10 cellular contexts compared by ENCODE assay signal in the genomic region with DNA sequence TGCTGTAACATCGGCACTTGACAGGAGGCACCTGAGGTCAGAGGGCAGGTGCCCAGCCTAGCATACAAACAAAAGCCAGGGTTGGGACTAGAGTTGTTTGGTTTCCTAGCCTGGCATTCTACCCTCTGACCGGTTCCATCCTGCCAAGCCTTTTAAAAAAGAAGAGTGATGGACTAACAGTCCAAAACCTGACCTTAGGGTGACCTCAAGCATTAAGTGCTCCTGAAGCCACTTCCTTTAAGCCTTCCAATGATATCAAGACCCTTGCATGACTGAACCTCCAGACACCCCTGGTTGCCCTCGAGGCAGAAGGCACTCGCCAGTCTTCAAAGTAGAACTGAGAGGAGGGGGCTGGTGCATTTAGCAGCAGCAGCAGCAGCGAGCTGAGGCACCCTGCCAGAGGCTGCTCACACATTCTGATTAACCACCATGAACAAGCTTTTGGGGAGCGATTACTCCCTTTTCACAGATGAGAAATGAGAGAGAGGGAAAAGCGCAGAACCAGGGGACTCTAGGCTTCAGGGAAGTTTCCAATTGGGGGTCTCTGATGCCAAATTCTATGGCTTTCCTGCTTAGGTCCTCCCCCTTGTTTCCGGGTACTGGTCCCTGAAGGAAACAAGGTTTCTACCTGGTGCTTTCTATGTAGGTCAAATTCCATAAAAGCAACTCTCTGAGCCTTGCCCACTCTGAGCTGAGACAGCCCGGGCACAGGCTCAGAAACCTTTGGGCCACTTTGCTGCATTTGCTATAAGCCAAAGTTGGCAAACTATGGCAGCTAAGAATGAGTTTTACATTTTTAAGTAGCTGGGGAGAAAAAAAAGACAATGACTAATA. TPM values are rescaled to one million over a fixed set of nuclear protein-coding genes. Genes with fewer than 3 reads are reported as not detected.
DNase-seq lines count a peak whose midpoint lies in the region; ATAC-seq and TF ChIP-seq lines count a peak whose summit lies in the region.
"Had no signal": no experiment of that assay in that cellular context is flagged by ENCODE, and none has a peak within 500 bp of the region (broad histone marks: within the 10 kb centered on the region; RNA-seq: fewer than 3 reads in every experiment).

No MANE protein-coding gene starts in this region.

- POLR2A ChIA-PET in activated CD4-positive, alpha-beta T cell treated with anti-CD3 and anti-CD28 coated beads, Interleukin-2, amount 10 ng/mL, durations not matched to agents 7 days and 5 days (lab: Charles Lee) = no interaction called here

- no peak overlapping the region for H3K4me3 ChIP-seq in esophagus squamous epithelium

- H3K9me3 ChIP-seq in T-helper 17 cell (ENCODE audit: control insufficient read depth, low read length, poor library complexity, severe bottlenecking) (no peaks in the 10 kb centered on the region), esophagus squamous epithelium (no peaks in the 10 kb centered on the region)

- peak overlapping the region; percentile 60 to 96 (median 80) for H3K27ac ChIP-seq in esophagus squamous epithelium

- DNase-seq in activated CD4-positive, alpha-beta T cell treated with anti-CD3 and anti-CD28 coated beads, Interleukin-2, amount 10 ng/mL, durations not matched to agents 7 days and 5 days = no peak
- no peak for DNase-seq in activated CD4-positive, alpha-beta T cell treated with anti-CD3 and anti-CD28 coated beads, Interleukin-2, amount 50 U/mL, for 4 hours
- no peak for DNase-seq in T-helper 17 cell
- DNase-seq in esophagus squamous epithelium (lab: John Stamatoyannopoulos, UW) = no peak
- DNase-seq in stimulated activated naive B cell treated with anti-CD40 and anti-IgM and Interleukin-4, amounts not matched to agents 10 μg/mL and 1 μg/mL and 100 μg/mL, for 72 hours = no peak
- DNase-seq in COLO668 (lab: John Stamatoyannopoulos, UW; ENCODE audit: unreplicated experiment) = no peak
- no peak for DNase-seq in endothelial cell (ENCODE audit: low spot score)
- no peak for DNase-seq in medulla oblongata (ENCODE audit: extremely low spot score)
- DNase-seq: NCI-H1048; stimulated activated CD4-positive, alpha-beta T cell treated with anti-CD3 and anti-CD28 coated beads, Interleukin-2, amount 100 ng/mL, for 24 hours had no signal

- H3K9me3 Mint-ChIP-seq in activated CD4-positive, alpha-beta T cell treated with anti-CD3 and anti-CD28 coated beads, Interleukin-2, amount 10 ng/mL, durations not matched to agents 7 days and 5 days = no peaks in the 10 kb centered on the region
- peaks cover 0 to 2% of the 10 kb centered on the region in 2 donors for H3K9me3 Mint-ChIP-seq in stimulated activated naive B cell treated with anti-CD40 and anti-IgM and Interleukin-4, amounts not matched to agents 10 μg/mL and 1 μg/mL and 100 μg/mL, for 72 hours
- H3K9me3 Mint-ChIP-seq in endothelial cell (ENCODE audit: unreplicated experiment) = no peaks in the 10 kb centered on the region

- no peak for TF ChIP-seq CTCF in esophagus squamous epithelium (IDR thresholded peaks at IDR 0.05)
- no peak for TF ChIP-seq CTCF in endothelial cell (IDR thresholded peaks at IDR 0.05; ENCODE audit: unreplicated experiment)

- H3K36me3 Mint-ChIP-seq in activated CD4-positive, alpha-beta T cell treated with anti-CD3 and anti-CD28 coated beads, Interleukin-2, amount 10 ng/mL, durations not matched to agents 7 days and 5 days (ENCODE audit: low read depth) = peaks cover 56% of the 10 kb centered on the region
- H3K36me3 Mint-ChIP-seq in T-helper 17 cell (ENCODE audit: low read depth) (peaks cover 6% of the 10 kb centered on the region), endothelial cell (ENCODE audit: low read depth, unreplicated experiment) (peaks cover 41% of the 10 kb centered on the region)
- peaks cover 24 to 54% of the 10 kb centered on the region in 2 donors for H3K36me3 Mint-ChIP-seq in stimulated activated naive B cell treated with anti-CD40 and anti-IgM and Interleukin-4, amounts not matched to agents 10 μg/mL and 1 μg/mL and 100 μg/mL, for 72 hours

- intact Hi-C loops in esophagus squamous epithelium (cut with DNase I) = no loop called here

- ATAC-seq in T-helper 17 cell = no peak
- ATAC-seq in stimulated activated naive B cell treated with anti-CD40 and anti-IgM and Interleukin-4, amounts not matched to agents 10 μg/mL and 1 μg/mL and 100 μg/mL, for 72 hours (replicated peaks) = peak; percentile 5 to 20

- peak overlapping the region; percentile 14 for H3K4me3 Mint-ChIP-seq in activated CD4-positive, alpha-beta T cell treated with anti-CD3 and anti-CD28 coated beads, Interleukin-2, amount 10 ng/mL, durations not matched to agents 7 days and 5 days
- H3K4me3 Mint-ChIP-seq in T-helper 17 cell = peak overlapping the region; percentile 59
- H3K4me3 Mint-ChIP-seq in stimulated activated naive B cell treated with anti-CD40 and anti-IgM and Interleukin-4, amounts not matched to agents 10 μg/mL and 1 μg/mL and 100 μg/mL, for 72 hours = peak overlapping the region; percentile 76 to 79
- H3K4me3 Mint-ChIP-seq in endothelial cell (ENCODE audit: unreplicated experiment) = no peak overlapping the region

- peaks cover 0 to 53% (median 0%) of the 10 kb centered on the region in 3 donors for H3K36me3 ChIP-seq in esophagus squamous epithelium

- H3K4me1 Mint-ChIP-seq in activated CD4-positive, alpha-beta T cell treated with anti-CD3 and anti-CD28 coated beads, Interleukin-2, amount 10 ng/mL, durations not matched to agents 7 days and 5 days = peaks cover 94% of the 10 kb centered on the region
- H3K4me1 Mint-ChIP-seq in T-helper 17 cell (peaks cover 70% of the 10 kb centered on the region), endothelial cell (ENCODE audit: unreplicated experiment) (peaks cover 61% of the 10 kb centered on the region)
- peaks cover 68 to 100% of the 10 kb centered on the region in 2 donors for H3K4me1 Mint-ChIP-seq in stimulated activated naive B cell treated with anti-CD40 and anti-IgM and Interleukin-4, amounts not matched to agents 10 μg/mL and 1 μg/mL and 100 μg/mL, for 72 hours

- peaks cover 65 to 100% (median 74%) of the 10 kb centered on the region in 3 donors for H3K4me1 ChIP-seq in esophagus squamous epithelium

- no peak for TF ChIP-seq POLR2A in esophagus squamous epithelium (IDR thresholded peaks at IDR 0.05)

- no peaks in the 10 kb centered on the region for H3K27me3 Mint-ChIP-seq in activated CD4-positive, alpha-beta T cell treated with anti-CD3 and anti-CD28 coated beads, Interleukin-2, amount 10 ng/mL, durations not matched to agents 7 days and 5 days
- no peaks in the 10 kb centered on the region for H3K27me3 Mint-ChIP-seq in T-helper 17 cell
- no peaks in the 10 kb centered on the region for H3K27me3 Mint-ChIP-seq in stimulated activated naive B cell treated with anti-CD40 and anti-IgM and Interleukin-4, amounts not matched to agents 10 μg/mL and 1 μg/mL and 100 μg/mL, for 72 hours
- peaks cover 4% of the 10 kb centered on the region for H3K27me3 Mint-ChIP-seq in endothelial cell (ENCODE audit: unreplicated experiment)

- no peaks in the 10 kb centered on the region for H3K27me3 ChIP-seq in esophagus squamous epithelium

- 43% methylated on average over 8 to 9 of the region's 9 CpGs for WGBS in esophagus squamous epithelium, 2 donors

- peak overlapping the region; percentile 80 for H3K27ac Mint-ChIP-seq in activated CD4-positive, alpha-beta T cell treated with anti-CD3 and anti-CD28 coated beads, Interleukin-2, amount 10 ng/mL, durations not matched to agents 7 days and 5 days
- H3K27ac Mint-ChIP-seq in T-helper 17 cell (peak overlapping the region; percentile 83), endothelial cell (ENCODE audit: unreplicated experiment) (no peak overlapping the region)
- H3K27ac Mint-ChIP-seq in stimulated activated naive B cell treated with anti-CD40 and anti-IgM and Interleukin-4, amounts not matched to agents 10 μg/mL and 1 μg/mL and 100 μg/mL, for 72 hours = peak overlapping the region; percentile 89

- CTCF ChIA-PET in activated CD4-positive, alpha-beta T cell treated with anti-CD3 and anti-CD28 coated beads, Interleukin-2, amount 10 ng/mL, durations not matched to agents 7 days and 5 days (lab: Charles Lee) = interaction anchor here (1.1 to 4.7 kb wide), 6 partner anchors 9 to 36 kb away, joined by 3 to 30 read pairs (median 4); no protein-coding TSS in a partner anchor

RNA-seq across cellular contexts. Expression of a gene that starts 9.1 kb away (rescaled TPM):
- total RNA-seq in activated CD4-positive, alpha-beta T cell treated with anti-CD3 and anti-CD28 coated beads, Interleukin-2, amount 10 ng/mL, durations not matched to agents 7 days and 5 days = 100 to 1,000 TPM in 1 of 2 experiments, 10 to 100 TPM in 1; 98.0 to 109 TPM
- total RNA-seq in T-helper 17 cell = 10 to 100 TPM; 63.7 to 79.0 TPM
- 100 to 1,000 TPM; 238 to 883 (median 448) TPM for total RNA-seq in esophagus squamous epithelium
- total RNA-seq in endothelial cell (ENCODE audit: unreplicated experiment) = 511 TPM
